In the genomic region with DNA sequence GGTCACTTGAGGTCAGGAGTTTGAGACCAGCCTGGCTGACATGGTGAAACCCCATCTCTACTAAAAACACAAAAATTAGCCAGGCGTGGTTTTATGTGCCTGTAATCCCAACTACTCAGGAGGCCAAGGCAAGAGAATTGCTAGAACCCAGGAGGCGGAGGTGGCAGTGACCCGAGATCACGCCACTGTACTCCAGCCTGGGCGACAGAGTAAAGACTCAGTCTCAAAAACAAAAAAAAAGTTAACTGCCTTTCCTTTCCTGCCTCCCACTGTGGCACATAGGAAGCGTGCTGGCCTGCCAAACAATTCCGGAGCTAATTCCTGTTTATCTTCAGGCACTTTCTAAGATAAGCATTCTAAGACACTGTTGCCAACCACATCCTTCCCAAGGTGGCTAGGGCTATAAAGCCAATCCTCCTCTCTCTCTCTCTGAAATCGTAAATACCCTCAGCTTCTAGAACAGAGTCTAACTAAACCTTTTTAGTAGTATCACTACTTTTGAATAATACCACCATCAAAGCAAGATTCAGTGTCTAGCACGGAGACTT, we compare ENCODE assay signal across 12 cellular contexts. TPM values are rescaled to one million over a fixed set of nuclear protein-coding genes. Genes with fewer than 3 reads are reported as not detected.
A peak's percentile ranks its signal among the peaks of the same experiment; 100 is the strongest.
DNase-seq lines count a peak whose midpoint lies in the region; ATAC-seq and TF ChIP-seq lines count a peak whose summit lies in the region.
"Had no signal": no experiment of that assay in that cellular context is flagged by ENCODE, and none has a peak within 500 bp of the region (broad histone marks: within the 10 kb centered on the region; RNA-seq: fewer than 3 reads in every experiment).

No MANE protein-coding gene starts in this region.

- peaks cover 0 to 1% (median 0%) of the 10 kb centered on the region in 9 donors for H3K9me3 Mint-ChIP-seq in naive thymus-derived CD8-positive, alpha-beta T cell

- H3K27ac ChIP-seq in tibial nerve = peak overlapping the region in 2 of 4 donors; percentile 1 to 51

- peaks cover 0 to 22% (median 9%) of the 10 kb centered on the region in 4 donors for H3K4me1 ChIP-seq in tibial nerve

- WGBS in tibial nerve, 2 donors = 70 to 71% methylated on average over 9 of the region's 9 CpGs

- H3K36me3 Mint-ChIP-seq in naive thymus-derived CD8-positive, alpha-beta T cell = peaks cover 0 to 68% (median 11%) of the 10 kb centered on the region in 3 donors

- no peaks in the 10 kb centered on the region for H3K27me3 Mint-ChIP-seq in naive thymus-derived CD8-positive, alpha-beta T cell

- POLR2A ChIA-PET in naive thymus-derived CD8-positive, alpha-beta T cell (lab: Charles Lee) = interaction anchor here (0.9 to 3.5 kb wide), 6 partner anchors 13 to 745 kb away, joined by 3 to 26 read pairs (median 4); a partner anchor contains a TSS

- peak in 1 of 2 donors; percentile 16 for TF ChIP-seq EP300 in tibial nerve (IDR thresholded peaks at IDR 0.05)

- peak overlapping the region; percentile 28 to 75 (median 66) for H3K4me3 Mint-ChIP-seq in naive thymus-derived CD8-positive, alpha-beta T cell

- H3K4me1 Mint-ChIP-seq in naive thymus-derived CD8-positive, alpha-beta T cell = peaks cover 19 to 63% (median 56%) of the 10 kb centered on the region in 4 donors

- ATAC-seq in naive thymus-derived CD8-positive, alpha-beta T cell = peak; percentile 45 to 74
- ATAC-seq in HG02840 (IDR thresholded peaks at IDR 0.05; ENCODE audit: low FRiP score, unreplicated experiment) = no peak
- ATAC-seq: GM12878 had no signal

- H3K4me3 ChIP-seq in tibial nerve = no peak overlapping the region
- H3K4me3 ChIP-seq: GM12878 had no signal

- H3K27me3 ChIP-seq in tibial nerve = no peaks in the 10 kb centered on the region

- H3K9me3 ChIP-seq in tibial nerve = no peaks in the 10 kb centered on the region

- peak overlapping the region; percentile 86 to 97 (median 91) for H3K27ac Mint-ChIP-seq in naive thymus-derived CD8-positive, alpha-beta T cell

- H3K36me3 ChIP-seq in tibial nerve = peaks cover 0 to 61% (median 4%) of the 10 kb centered on the region in 3 donors

- TF ChIP-seq CTCF in tibial nerve (IDR thresholded peaks at IDR 0.05) = no peak

- DNase-seq in GDM1 (lab: John Stamatoyannopoulos, UW) (peak; percentile 94), NCI-H226 (peak; percentile 2), dermis blood vessel endothelial cell (peak; percentile 68), tibial nerve (ENCODE audit: low spot score in 2 of 2) (no peak), NCI-H2029 (lab: John Stamatoyannopoulos, UW) (no peak)
- DNase-seq in naive thymus-derived CD8-positive, alpha-beta T cell = peak in 6 of 10 donors; percentile 5 to 54 (median 20)
- no peak for DNase-seq in effector CD8-positive, alpha-beta T cell (lab: John Stamatoyannopoulos, UW)
- DNase-seq: Calu3, NCI-H1436, nucleus accumbens had no signal

- no peak for TF ChIP-seq POLR2A in tibial nerve (IDR thresholded peaks at IDR 0.05)

RNA-seq across cellular contexts. Expression of a gene that starts 21.6 kb away (rescaled TPM):
- 33.2 and 53.7 TPM in 2 replicates for total RNA-seq in dermis blood vessel endothelial cell
- 10 to 100 TPM; 22.0 to 25.8 TPM for total RNA-seq in naive thymus-derived CD8-positive, alpha-beta T cell
- 1 to 10 TPM; 1.2 to 1.9 (median 1.8) TPM for polyA plus RNA-seq in naive thymus-derived CD8-positive, alpha-beta T cell
- 10 to 100 TPM in 3 of 4 donors, 1 to 10 TPM in 1; 9.6 to 20.1 (median 12.0) TPM for total RNA-seq in tibial nerve

RNA-seq across cellular contexts. Expression of a gene that starts 55.6 kb away (rescaled TPM):
- total RNA-seq in dermis blood vessel endothelial cell (2,642 and 4,062 TPM in 2 replicates), tibial nerve (1,000 to 10,000 TPM; 1,952 to 3,130 (median 2,235) TPM)
- over 10,000 TPM; 10,139 to 10,909 TPM for total RNA-seq in naive thymus-derived CD8-positive, alpha-beta T cell
- polyA plus RNA-seq in naive thymus-derived CD8-positive, alpha-beta T cell = 1,000 to 10,000 TPM; 3,681 to 4,532 (median 4,400) TPM

Comparison
In these comparisons a context has a peak if more than half of its experiments do, and no peak if none do; other contexts are left out.
1. DNase-seq: peak in GDM1 (single experiment), NCI-H226 (single experiment), dermis blood vessel endothelial cell (single experiment) and naive thymus-derived CD8-positive, alpha-beta T cell (6 of 10); none in tibial nerve (0 of 2), effector CD8-positive, alpha-beta T cell (single experiment) and NCI-H2029 (single experiment).